ENCODE assay signal across 8 cellular contexts in genomic region chr17:48074322-48075054, GRCh38. TPM values are rescaled to one million over a fixed set of nuclear protein-coding genes. Genes with fewer than 3 reads are reported as not detected.
DNase-seq lines count a peak whose midpoint lies in the region; ATAC-seq and TF ChIP-seq lines count a peak whose summit lies in the region.

No MANE protein-coding gene starts in this region.

- H3K4me1 Mint-ChIP-seq in Calu3 (ENCODE audit: low read depth, unreplicated experiment) = no peaks in the 10 kb centered on the region
- no peaks in the 10 kb centered on the region for H3K4me1 Mint-ChIP-seq in activated T-helper 17 cell treated with anti-CD3 and anti-CD28 coated beads, Interleukin-2, amount 50 U/mL, for 72 hours
- peaks cover 9% of the 10 kb centered on the region for H3K4me1 Mint-ChIP-seq in osteocyte (ENCODE audit: unreplicated experiment)

- 60% methylated on average over 2 of the region's 4 CpGs; no CpG with 5 or more reads in 1 of the 2 experiments for WGBS in IMR-90 (ENCODE audit: extremely low coverage in 2 of 2, insufficient read length in 1 of 2), 2 experiments

- no peak overlapping the region for H2BK5ac ChIP-seq in IMR-90 (ENCODE audit: low read depth, low read length, poor library complexity, severe bottlenecking)

- H3K36me3 ChIP-seq in IMR-90 (ENCODE audit: control insufficient read depth, insufficient read depth, low read length) (peaks cover 36% of the 10 kb centered on the region), RWPE2 (ENCODE audit: low read depth) (peaks cover 72% of the 10 kb centered on the region), tibial artery (peaks cover 16 to 61% (median 38%) of the 10 kb centered on the region in 3 donors)

- no peaks in the 10 kb centered on the region for H3K9me1 ChIP-seq in IMR-90 (ENCODE audit: insufficient read depth, low read length)

- no peak overlapping the region for H4K8ac ChIP-seq in IMR-90 (ENCODE audit: low read depth in 2 of 2, low read length in 2 of 2)

- H3K36me3 Mint-ChIP-seq in Calu3 (ENCODE audit: insufficient read depth, unreplicated experiment) (peaks cover 82% of the 10 kb centered on the region), osteocyte (ENCODE audit: unreplicated experiment) (peaks cover 24% of the 10 kb centered on the region)
- H3K36me3 Mint-ChIP-seq in activated T-helper 17 cell treated with anti-CD3 and anti-CD28 coated beads, Interleukin-2, amount 50 U/mL, for 72 hours (ENCODE audit: low read depth) = peaks cover 71% of the 10 kb centered on the region

- TF ChIP-seq POLR2A in IMR-90 (IDR thresholded peaks at IDR 0.05; ENCODE audit: low read depth, low read length) = no peak

- dilution Hi-C loops in IMR-90 (cut with HindIII; ENCODE audit: low sequenced_read_pairs, unreplicated experiment) = no loop called here

- no peak overlapping the region for H2BK15ac ChIP-seq in IMR-90 (ENCODE audit: low read depth, low read length)

- H2AFZ ChIP-seq in IMR-90 (replicated peaks; ENCODE audit: low read length, poor library complexity) = no peak overlapping the region

- peaks cover 4% of the 10 kb centered on the region; the same call in 1 of the 2 replicates for H4K20me1 ChIP-seq in IMR-90 (ENCODE audit: insufficient read depth, low read length)

- no peaks in the 10 kb centered on the region for H3K9me3 Mint-ChIP-seq in Calu3 (ENCODE audit: low read depth, unreplicated experiment)
- H3K9me3 Mint-ChIP-seq in activated T-helper 17 cell treated with anti-CD3 and anti-CD28 coated beads, Interleukin-2, amount 50 U/mL, for 72 hours = no peaks in the 10 kb centered on the region
- H3K9me3 Mint-ChIP-seq in osteocyte (ENCODE audit: unreplicated experiment) = no peaks in the 10 kb centered on the region

- intact Hi-C loops in Calu3 (cut with micrococcal nuclease; ENCODE audit: unreplicated experiment) (loop anchor here (1.0 kb wide), 1 partner anchor 48 kb away; no protein-coding TSS in a partner anchor), IMR-90 (cut with micrococcal nuclease) (loop anchor here (1.0 to 2.0 kb wide), 3 partner anchors 37 to 56 kb away; partner anchors contain the start of gene COPZ2), tibial artery (cut with DNase I; ENCODE audit: low total_unique reads) (loop anchor here (1.0 to 5.0 kb wide), 3 partner anchors 38 to 58 kb away; partner anchors contain the start of gene COPZ2)

- no peak overlapping the region for H2AK5ac ChIP-seq in IMR-90 (ENCODE audit: low read depth, low read length)

- H3K4me3 ChIP-seq in IMR-90 (ENCODE audit: insufficient read depth, low read depth, low read length) (no peak overlapping the region), RWPE2 (ENCODE audit: severe bottlenecking) (no peak overlapping the region), fibroblast of villous mesenchyme (ENCODE audit: low read depth, low read length) (no peak overlapping the region), tibial artery (no peak overlapping the region)

- H3K9me3 ChIP-seq in IMR-90 (ENCODE audit: control insufficient read depth, insufficient read depth, low read length) = no peaks in the 10 kb centered on the region
- H3K9me3 ChIP-seq in RWPE2 (ENCODE audit: severe bottlenecking) = no peaks in the 10 kb centered on the region
- H3K9me3 ChIP-seq in tibial artery = no peaks in the 10 kb centered on the region

- no peak overlapping the region for H2BK20ac ChIP-seq in IMR-90 (ENCODE audit: low read depth, low read length)

- H2BK120ac ChIP-seq in IMR-90 (ENCODE audit: low read depth, low read length) = no peak overlapping the region

- TF ChIP-seq RAD21 in IMR-90 (IDR thresholded peaks at IDR 0.05; ENCODE audit: low read length) = peak; percentile 91

- H3K79me1 ChIP-seq in IMR-90 (ENCODE audit: low read depth in 1 of 2, low read length in 2 of 2) = peaks cover 30 to 39% of the 10 kb centered on the region in 2 experiments

- TF ChIP-seq CTCF in Calu3 (IDR thresholded peaks at IDR 0.05; ENCODE audit: unreplicated experiment) = peak; percentile 83
- peak; percentile 93 for TF ChIP-seq CTCF in IMR-90 (conservative IDR thresholded peaks at IDR 0.05; ENCODE audit: low read depth, low read length)
- TF ChIP-seq CTCF in RWPE2 (IDR thresholded peaks at IDR 0.05; ENCODE audit: poor library complexity, severe bottlenecking) = peak; percentile 89
- TF ChIP-seq CTCF in fibroblast of villous mesenchyme (IDR thresholded peaks at IDR 0.05; ENCODE audit: insufficient read depth, low read depth, low read length) = peak; percentile 75
- TF ChIP-seq CTCF in osteocyte (IDR thresholded peaks at IDR 0.05) = peak; percentile 80
- peak; percentile 83 to 94 for TF ChIP-seq CTCF in tibial artery (IDR thresholded peaks at IDR 0.05)

- CTCF ChIA-PET in Calu3 (lab: Charles Lee) = interaction anchor here (0.7 to 3.3 kb wide), 6 partner anchors 8 to 72 kb away, joined by 3 to 25 read pairs (median 4); no protein-coding TSS in a partner anchor
- CTCF ChIA-PET in IMR-90 (lab: Yijun Ruan, JAX) = interaction anchor here (1.4 to 1.6 kb wide), 2 partner anchors 47 to 49 kb away, joined by 6 to 9 read pairs; no protein-coding TSS in a partner anchor

- BruUV-seq in Calu3 (replicated peaks; lab: Mats Ljungman, UMichigan) = no TSS peak
- no TSS peak for BruUV-seq in IMR-90 (replicated peaks; lab: Mats Ljungman, UMichigan)

- H3K4me3 Mint-ChIP-seq in Calu3 (ENCODE audit: low read depth, unreplicated experiment) (no peak overlapping the region), osteocyte (ENCODE audit: unreplicated experiment) (no peak overlapping the region)
- H3K4me3 Mint-ChIP-seq in activated T-helper 17 cell treated with anti-CD3 and anti-CD28 coated beads, Interleukin-2, amount 50 U/mL, for 72 hours = no peak overlapping the region

- ATAC-seq in IMR-90 (ENCODE audit: low read depth) = peak; percentile 95
- ATAC-seq in RWPE2 (ENCODE audit: low read depth) = peak; percentile 75
- peak; percentile 72 for ATAC-seq in activated T-helper 17 cell treated with anti-CD3 and anti-CD28 coated beads, Interleukin-2, amount 50 U/mL, for 72 hours (replicated peaks)
- ATAC-seq in GM21528 (IDR thresholded peaks at IDR 0.05; ENCODE audit: low FRiP score, unreplicated experiment) = no peak

- no peaks in the 10 kb centered on the region for H3K27me3 Mint-ChIP-seq in Calu3 (ENCODE audit: unreplicated experiment)
- H3K27me3 Mint-ChIP-seq in activated T-helper 17 cell treated with anti-CD3 and anti-CD28 coated beads, Interleukin-2, amount 50 U/mL, for 72 hours = no peaks in the 10 kb centered on the region
- H3K27me3 Mint-ChIP-seq in osteocyte (ENCODE audit: unreplicated experiment) = no peaks in the 10 kb centered on the region

- no peak overlapping the region for H4K5ac ChIP-seq in IMR-90 (ENCODE audit: low read depth, low read length)

- no peak overlapping the region for H2AK9ac ChIP-seq in IMR-90 (replicated peaks; ENCODE audit: low read depth, low read length, poor library complexity)

- no peak overlapping the region for H3K14ac ChIP-seq in IMR-90 (replicated peaks; ENCODE audit: low read depth, low read length)

- no peak overlapping the region for H4K91ac ChIP-seq in IMR-90 (ENCODE audit: insufficient read depth, low read depth, low read length)

- H3K4me2 ChIP-seq in IMR-90 (ENCODE audit: low read depth, low read length) = no peak overlapping the region

- H3K9ac ChIP-seq in IMR-90 (ENCODE audit: low read depth, low read length) = no peak overlapping the region

- H3K27ac Mint-ChIP-seq in Calu3 (ENCODE audit: unreplicated experiment) (peak overlapping the region; percentile 21), osteocyte (ENCODE audit: unreplicated experiment) (peak overlapping the region; percentile 46)
- no peak overlapping the region for H3K27ac Mint-ChIP-seq in activated T-helper 17 cell treated with anti-CD3 and anti-CD28 coated beads, Interleukin-2, amount 50 U/mL, for 72 hours

- DNase-seq in Calu3 = peak; percentile 87
- DNase-seq in IMR-90 = peak; percentile 82
- no peak for DNase-seq in RWPE2 (ENCODE audit: low spot score)
- DNase-seq in fibroblast of villous mesenchyme (ENCODE audit: low read depth) = peak; percentile 84
- no peak for DNase-seq in osteocyte (ENCODE audit: extremely low spot score, unreplicated experiment)
- peak; percentile 79 to 91 for DNase-seq in tibial artery

- H3K23ac ChIP-seq in IMR-90 (ENCODE audit: low read depth, low read length) = no peak overlapping the region

- no peak overlapping the region for H3K18ac ChIP-seq in IMR-90 (ENCODE audit: low read depth, low read length)

- no peak overlapping the region for H3K4ac ChIP-seq in IMR-90 (ENCODE audit: low read depth, low read length)

- POLR2A ChIA-PET in IMR-90 (lab: Charles Lee; ENCODE audit: unreplicated experiment) = interaction anchor here (0.7 kb wide), 1 partner anchor 47 kb away, joined by 7 read pairs; no protein-coding TSS in a partner anchor

- H3K27ac ChIP-seq in IMR-90 (ENCODE audit: insufficient read depth, low read length) = no peak overlapping the region
- H3K27ac ChIP-seq in RWPE2 (ENCODE audit: poor library complexity, severe bottlenecking) = no peak overlapping the region
- H3K27ac ChIP-seq in tibial artery = peak overlapping the region; percentile 1 to 30

- peaks cover 2% of the 10 kb centered on the region for H3K4me1 ChIP-seq in IMR-90 (ENCODE audit: control insufficient read depth, insufficient read depth, low read length)
- no peaks in the 10 kb centered on the region for H3K4me1 ChIP-seq in RWPE2 (ENCODE audit: insufficient read depth, poor library complexity, severe bottlenecking)
- peaks cover 0 to 5% (median 0%) of the 10 kb centered on the region in 4 donors for H3K4me1 ChIP-seq in tibial artery

- in situ Hi-C loops in IMR-90 (cut with MboI; ENCODE audit: low sequenced_read_pairs) = no loop called here

- no peak overlapping the region for H3K56ac ChIP-seq in IMR-90 (ENCODE audit: extremely low read depth, insufficient read depth, low read length)

- H3K27me3 ChIP-seq in IMR-90 (ENCODE audit: control insufficient read depth, insufficient read depth, low read length) = no peaks in the 10 kb centered on the region
- H3K27me3 ChIP-seq in RWPE2 (ENCODE audit: insufficient read depth, poor library complexity, severe bottlenecking) = no peaks in the 10 kb centered on the region
- no peaks in the 10 kb centered on the region for H3K27me3 ChIP-seq in tibial artery

RNA-seq across cellular contexts. Expression of gene NFE2L1, which starts 26.3 kb away (rescaled TPM):
- total RNA-seq in Calu3 (2022) (216 and 247 TPM in 2 replicates), IMR-90 (2012; rRNA removed) (35.6 and 42.8 TPM in 2 replicates), fibroblast of villous mesenchyme (110 and 132 TPM in 2 replicates), osteocyte (250 and 278 TPM in 2 replicates)
- polyA plus RNA-seq in IMR-90 (2012; rRNA removed) = 122 and 125 TPM in 2 replicates
- polyA plus RNA-seq in IMR-90 (2012; cell fraction: cytosol; rRNA removed) = 97.7 and 130 TPM in 2 replicates
- 91.5 and 108 TPM in 2 replicates for polyA plus RNA-seq in IMR-90 (2012; cell fraction: nucleus; rRNA removed; ENCODE audit: low replicate concordance)
- 10 to 100 TPM; 77.7 to 91.8 TPM for total RNA-seq in activated T-helper 17 cell treated with anti-CD3 and anti-CD28 coated beads, Interleukin-2, amount 50 U/mL, for 72 hours

RNA-seq across cellular contexts. Expression of gene CBX1, which starts 26.8 kb away (rescaled TPM):
- total RNA-seq in Calu3 (2022) (111 and 126 TPM in 2 replicates), IMR-90 (2012; rRNA removed) (35.0 and 52.2 TPM in 2 replicates), fibroblast of villous mesenchyme (42.5 and 60.9 TPM in 2 replicates), osteocyte (74.4 and 76.5 TPM in 2 replicates)
- polyA plus RNA-seq in IMR-90 (2012; rRNA removed) = 42.9 and 54.9 TPM in 2 replicates
- polyA plus RNA-seq in IMR-90 (2012; cell fraction: cytosol; rRNA removed) = 12.5 and 21.0 TPM in 2 replicates
- polyA plus RNA-seq in IMR-90 (2012; cell fraction: nucleus; rRNA removed; ENCODE audit: low replicate concordance) = 3.3 and 19.8 TPM in 2 replicates
- 10 to 100 TPM; 30.0 to 48.4 TPM for total RNA-seq in activated T-helper 17 cell treated with anti-CD3 and anti-CD28 coated beads, Interleukin-2, amount 50 U/mL, for 72 hours

RNA-seq across cellular contexts. Expression of gene SNX11, which starts 33.1 kb away (rescaled TPM):
- total RNA-seq in Calu3 (2022) (29.4 and 37.1 TPM in 2 replicates), IMR-90 (2012; rRNA removed) (11.7 and 14.7 TPM in 2 replicates), fibroblast of villous mesenchyme (12.9 and 19.0 TPM in 2 replicates), osteocyte (16.2 and 18.3 TPM in 2 replicates)
- polyA plus RNA-seq in IMR-90 (2012; rRNA removed) = 12.5 and 16.9 TPM in 2 replicates
- polyA plus RNA-seq in IMR-90 (2012; cell fraction: cytosol; rRNA removed) = 6.7 and 13.4 TPM in 2 replicates
- 7.7 and 17.2 TPM in 2 replicates for polyA plus RNA-seq in IMR-90 (2012; cell fraction: nucleus; rRNA removed; ENCODE audit: low replicate concordance)
- 10 to 100 TPM; 22.8 to 24.7 TPM for total RNA-seq in activated T-helper 17 cell treated with anti-CD3 and anti-CD28 coated beads, Interleukin-2, amount 50 U/mL, for 72 hours

RNA-seq across cellular contexts. Expression of gene COPZ2, which starts 36.9 kb away (rescaled TPM):
- 1.1 and 1.2 TPM in 2 replicates for total RNA-seq in Calu3 (2022)
- total RNA-seq in IMR-90 (2012; rRNA removed) = 41.0 and 60.5 TPM in 2 replicates
- 86.1 and 89.4 TPM in 2 replicates for polyA plus RNA-seq in IMR-90 (2012; rRNA removed)
- polyA plus RNA-seq in IMR-90 (2012; cell fraction: cytosol; rRNA removed) = 49.6 and 126 TPM in 2 replicates
- polyA plus RNA-seq in IMR-90 (2012; cell fraction: nucleus; rRNA removed; ENCODE audit: low replicate concordance) = 26.4 and 100 TPM in 2 replicates
- 1 to 10 TPM; 1.3 to 2.0 TPM for total RNA-seq in activated T-helper 17 cell treated with anti-CD3 and anti-CD28 coated beads, Interleukin-2, amount 50 U/mL, for 72 hours
- 61.3 and 75.7 TPM in 2 replicates for total RNA-seq in fibroblast of villous mesenchyme
- 49.4 and 53.4 TPM in 2 replicates for total RNA-seq in osteocyte

Comparison
In these comparisons a context has a peak if more than half of its experiments do, and no peak if none do; other contexts are left out.
1. DNase-seq: peak in Calu3 (single experiment), IMR-90 (single experiment), fibroblast of villous mesenchyme (single experiment) and tibial artery (2 of 2); none in RWPE2 (single experiment) and osteocyte (single experiment).
2. H3K27ac ChIP-seq: peak in tibial artery (2 of 2); none in IMR-90 (single experiment) and RWPE2 (single experiment).
3. Peak in every context shown above with its lines, with median percentiles within 50 percentile points of each other: CTCF ChIP-seq.